ENCODE assay signal across 15 cellular contexts in the genomic region with DNA sequence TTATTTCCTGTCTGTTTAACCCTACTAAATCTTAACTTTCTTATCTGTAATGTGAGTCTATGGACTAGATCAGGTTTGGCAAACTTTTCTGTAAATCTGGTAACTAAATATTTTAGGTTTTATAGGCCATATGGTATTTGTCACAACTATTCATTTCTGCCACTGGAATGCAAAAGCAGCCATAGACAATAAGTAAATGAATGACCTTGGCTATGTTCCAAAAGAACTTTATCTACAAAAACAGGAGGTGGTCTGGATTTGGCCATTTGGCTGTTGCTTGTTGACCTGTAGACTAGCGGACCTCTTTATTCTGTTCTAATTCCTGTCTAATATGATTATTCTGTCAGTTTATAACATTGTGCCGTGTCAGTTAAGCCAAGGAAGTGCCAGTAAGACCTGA.
DNase-seq lines count a peak whose midpoint lies in the region; ATAC-seq lines count a peak whose summit lies in the region.
"Had no signal": no experiment of that assay in that cellular context is flagged by ENCODE, and none has a peak within 500 bp of the region (broad histone marks: within the 10 kb centered on the region; RNA-seq: fewer than 3 reads in every experiment).

No MANE protein-coding gene starts in this region.

- ATAC-seq in GM21360 (IDR thresholded peaks at IDR 0.05; ENCODE audit: unreplicated experiment) = no peak
- no peak for ATAC-seq in HG03139 (IDR thresholded peaks at IDR 0.05; ENCODE audit: unreplicated experiment)
- ATAC-seq: lower lobe of right lung; stimulated activated effector memory CD8-positive, alpha-beta T cell treated with anti-CD3 and anti-CD28 coated beads, Interleukin-12 subunit alpha, Interleukin-12 subunit beta, amount 100 ng/mL, for 72 hours had no signal

- H3K27me3 ChIP-seq in layer of hippocampus (ENCODE audit: control insufficient read depth, insufficient read depth, low read length) (no peaks in the 10 kb centered on the region), subcutaneous abdominal adipose tissue (ENCODE audit: control insufficient read depth in 5 of 5, insufficient read depth in 4 of 5, low read length in 5 of 5) (no peaks in the 10 kb centered on the region)

- peaks cover 3 to 32% (median 15%) of the 10 kb centered on the region in 5 donors for H3K4me1 ChIP-seq in subcutaneous abdominal adipose tissue (ENCODE audit: control insufficient read depth in 5 of 5, insufficient read depth in 5 of 5, low read length in 5 of 5)
- H3K4me1 ChIP-seq: lower lobe of right lung had no signal

- no peaks in the 10 kb centered on the region for H3K36me3 ChIP-seq in subcutaneous abdominal adipose tissue (ENCODE audit: control insufficient read depth in 5 of 5, insufficient read depth in 5 of 5, low read length in 5 of 5)
- H3K36me3 ChIP-seq: lower lobe of right lung had no signal

- peak overlapping the region; percentile 71 for H3K27ac ChIP-seq in layer of hippocampus (ENCODE audit: low read depth, low read length)
- peak overlapping the region; percentile 85 for H3K27ac ChIP-seq in subcutaneous abdominal adipose tissue (ENCODE audit: low read depth, low read length)

- peak; percentile 62 for DNase-seq in M059J (ENCODE audit: low read depth)
- DNase-seq in amniotic epithelial cell (ENCODE audit: low read depth) = peak; percentile 50
- no peak for DNase-seq in NCI-H82 treated with DMSO at 0.1 percent for 48 hours (lab: John Stamatoyannopoulos, UW; ENCODE audit: unreplicated experiment)
- DNase-seq in stimulated activated CD4-positive, alpha-beta T cell treated with anti-CD3 and anti-CD28 coated beads, Interleukin-4, amount 100 ng/mL, for 4 hours = no peak
- DNase-seq: activated CD4-positive, alpha-beta T cell treated with anti-CD3 and anti-CD28 coated beads, Interleukin-2, amount 50 U/mL, for 1 hour; H9; lower lobe of right lung; NCI-H2081 treated with DMSO at 0.1 percent for 48 hours; occipital lobe; stimulated activated CD4-positive, alpha-beta T cell treated with anti-CD3 and anti-CD28 coated beads, Interleukin-2, amount 100 ng/mL, for 24 hours had no signal

- peak overlapping the region in 1 of 5 donors; percentile 30 for H3K9ac ChIP-seq in subcutaneous abdominal adipose tissue (ENCODE audit: low read length in 5 of 5)

- peak overlapping the region in 1 of 5 donors; percentile 20 for H3K4me3 ChIP-seq in subcutaneous abdominal adipose tissue (ENCODE audit: low read depth in 1 of 5, low read length in 5 of 5)
- H3K4me3 ChIP-seq: lower lobe of right lung had no signal

- H3K9me3 ChIP-seq in subcutaneous abdominal adipose tissue (ENCODE audit: control insufficient read depth in 5 of 5, low read length in 5 of 5) = no peaks in the 10 kb centered on the region
- H3K9me3 ChIP-seq: lower lobe of right lung had no signal

Comparison
In these comparisons a context has a peak if more than half of its experiments do, and no peak if none do; other contexts are left out.
1. DNase-seq: peak in M059J (single experiment) and amniotic epithelial cell (single experiment); none in NCI-H82 treated with DMSO at 0.1 percent for 48 hours (single experiment) and stimulated activated CD4-positive, alpha-beta T cell treated with anti-CD3 and anti-CD28 coated beads, Interleukin-4, amount 100 ng/mL, for 4 hours (0 of 2).